ENCODE assay signal across 11 cellular contexts in the genomic region with DNA sequence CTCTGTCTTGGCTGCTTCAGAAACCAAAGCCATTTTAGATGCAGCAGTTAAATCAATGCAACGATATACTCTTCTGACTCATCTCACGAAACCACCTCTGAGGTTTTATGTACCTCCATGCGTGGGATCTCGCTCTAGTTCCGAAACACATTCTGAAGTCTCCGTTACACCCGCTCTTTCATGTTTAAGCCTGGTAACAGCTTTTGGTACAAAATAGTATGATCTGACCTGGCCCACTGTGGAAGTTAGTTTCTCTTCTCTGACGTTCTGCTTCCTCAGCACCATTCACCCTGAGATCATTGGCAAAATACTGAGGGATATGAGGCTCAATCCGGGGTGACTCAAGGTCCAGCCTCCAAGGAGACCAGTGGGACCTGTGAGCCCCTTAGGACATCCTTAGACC.
DNase-seq lines count a peak whose midpoint lies in the region; ATAC-seq and TF ChIP-seq lines count a peak whose summit lies in the region.
"Had no signal": no experiment of that assay in that cellular context is flagged by ENCODE, and none has a peak within 500 bp of the region (broad histone marks: within the 10 kb centered on the region; RNA-seq: fewer than 3 reads in every experiment).

No MANE protein-coding gene starts in this region.

- peak overlapping the region; percentile 13 for H3K4me3 Mint-ChIP-seq in activated CD4-positive, alpha-beta T cell treated with anti-CD3 and anti-CD28 coated beads, Interleukin-2, amount 10 ng/mL, durations not matched to agents 24 days and 14 days
- no peak overlapping the region for H3K4me3 Mint-ChIP-seq in glutamatergic neuron (ENCODE audit: unreplicated experiment)

- H3K36me3 ChIP-seq in heart right ventricle = no peaks in the 10 kb centered on the region
- H3K36me3 ChIP-seq: SJSA1 had no signal

- peaks cover 10% of the 10 kb centered on the region for H3K4me1 Mint-ChIP-seq in activated CD4-positive, alpha-beta T cell treated with anti-CD3 and anti-CD28 coated beads, Interleukin-2, amount 10 ng/mL, durations not matched to agents 24 days and 14 days
- peaks cover 48% of the 10 kb centered on the region for H3K4me1 Mint-ChIP-seq in glutamatergic neuron (ENCODE audit: low read depth, unreplicated experiment)

- H3K27me3 ChIP-seq in heart right ventricle = peaks cover 0 to 45% (median 8%) of the 10 kb centered on the region in 7 donors
- H3K27me3 ChIP-seq: SJSA1 had no signal

- H3K4me3 ChIP-seq in heart right ventricle = no peak overlapping the region
- H3K4me3 ChIP-seq: SJSA1 had no signal

- peak; percentile 80 for DNase-seq in activated CD4-positive, alpha-beta T cell treated with anti-CD3 and anti-CD28 coated beads, Interleukin-2, amount 10 ng/mL, durations not matched to agents 24 days and 14 days
- DNase-seq in stimulated activated CD4-positive, alpha-beta T cell treated with anti-CD3 and anti-CD28 coated beads, Interleukin-1b, Interleukin-23, amount 100 ng/mL, for 48 hours = peak; percentile 56
- DNase-seq in heart right ventricle = no peak
- no peak for DNase-seq in glutamatergic neuron
- DNase-seq in SW480 (ENCODE audit: low spot score) = no peak
- DNase-seq in GOT3 (lab: John Stamatoyannopoulos, UW) = no peak
- DNase-seq: Calu3, NCI-H345 had no signal

- H3K36me3 Mint-ChIP-seq in activated CD4-positive, alpha-beta T cell treated with anti-CD3 and anti-CD28 coated beads, Interleukin-2, amount 10 ng/mL, durations not matched to agents 24 days and 14 days (ENCODE audit: low read depth) = no peaks in the 10 kb centered on the region
- no peaks in the 10 kb centered on the region for H3K36me3 Mint-ChIP-seq in glutamatergic neuron (ENCODE audit: unreplicated experiment)

- intact Hi-C loops in activated CD4-positive, alpha-beta T cell treated with anti-CD3 and anti-CD28 coated beads, Interleukin-2, amount 10 ng/mL, durations not matched to agents 24 days and 14 days (cut with micrococcal nuclease) = no loop called here
- intact Hi-C loops in heart right ventricle (cut with DNase I) = loop anchor here in 1 of 10 donors (10.0 kb wide), 1 partner anchor 683 kb away; no protein-coding TSS in a partner anchor

- H3K9me3 Mint-ChIP-seq in activated CD4-positive, alpha-beta T cell treated with anti-CD3 and anti-CD28 coated beads, Interleukin-2, amount 10 ng/mL, durations not matched to agents 24 days and 14 days = no peaks in the 10 kb centered on the region
- peaks cover 4% of the 10 kb centered on the region for H3K9me3 Mint-ChIP-seq in glutamatergic neuron (ENCODE audit: unreplicated experiment)

- H3K27ac ChIP-seq in heart right ventricle = no peak overlapping the region
- H3K27ac ChIP-seq: SJSA1 had no signal

- peak; percentile 49 for ATAC-seq in GM18519 (IDR thresholded peaks at IDR 0.05; ENCODE audit: low FRiP score, unreplicated experiment)
- ATAC-seq in GM21619 (IDR thresholded peaks at IDR 0.05; ENCODE audit: unreplicated experiment) = peak; percentile 54
- ATAC-seq in heart right ventricle = no peak

- TF ChIP-seq CTCF in heart right ventricle (IDR thresholded peaks at IDR 0.05) (no peak), glutamatergic neuron (IDR thresholded peaks at IDR 0.05; ENCODE audit: partially characterized antibody, unreplicated experiment) (no peak)

- H3K9me3 ChIP-seq in heart right ventricle = no peaks in the 10 kb centered on the region
- H3K9me3 ChIP-seq: SJSA1 had no signal

- H3K4me1 ChIP-seq in heart right ventricle = peaks cover 7 to 19% (median 11%) of the 10 kb centered on the region in 9 donors

- peak overlapping the region; percentile 4 for H3K27ac Mint-ChIP-seq in activated CD4-positive, alpha-beta T cell treated with anti-CD3 and anti-CD28 coated beads, Interleukin-2, amount 10 ng/mL, durations not matched to agents 24 days and 14 days
- H3K27ac Mint-ChIP-seq in glutamatergic neuron (ENCODE audit: unreplicated experiment) = no peak overlapping the region

- 86 to 91% methylated on average over 9 of the region's 9 CpGs for WGBS in heart right ventricle, 2 donors

- peaks cover 56% of the 10 kb centered on the region for H3K27me3 Mint-ChIP-seq in activated CD4-positive, alpha-beta T cell treated with anti-CD3 and anti-CD28 coated beads, Interleukin-2, amount 10 ng/mL, durations not matched to agents 24 days and 14 days
- H3K27me3 Mint-ChIP-seq in glutamatergic neuron (ENCODE audit: unreplicated experiment) = peaks cover 13% of the 10 kb centered on the region

Comparison
In these comparisons a context has a peak if more than half of its experiments do, and no peak if none do; other contexts are left out.
1. ATAC-seq: peak in GM18519 (single experiment) and GM21619 (single experiment); none in heart right ventricle (0 of 8).
2. DNase-seq: peak in activated CD4-positive, alpha-beta T cell treated with anti-CD3 and anti-CD28 coated beads, Interleukin-2, amount 10 ng/mL, durations not matched to agents 24 days and 14 days (single experiment) and stimulated activated CD4-positive, alpha-beta T cell treated with anti-CD3 and anti-CD28 coated beads, Interleukin-1b, Interleukin-23, amount 100 ng/mL, for 48 hours (single experiment); none in heart right ventricle (0 of 2), glutamatergic neuron (single experiment), SW480 (single experiment) and GOT3 (single experiment).